ENCODE assay signal across 1 cellular context in the genomic region with DNA sequence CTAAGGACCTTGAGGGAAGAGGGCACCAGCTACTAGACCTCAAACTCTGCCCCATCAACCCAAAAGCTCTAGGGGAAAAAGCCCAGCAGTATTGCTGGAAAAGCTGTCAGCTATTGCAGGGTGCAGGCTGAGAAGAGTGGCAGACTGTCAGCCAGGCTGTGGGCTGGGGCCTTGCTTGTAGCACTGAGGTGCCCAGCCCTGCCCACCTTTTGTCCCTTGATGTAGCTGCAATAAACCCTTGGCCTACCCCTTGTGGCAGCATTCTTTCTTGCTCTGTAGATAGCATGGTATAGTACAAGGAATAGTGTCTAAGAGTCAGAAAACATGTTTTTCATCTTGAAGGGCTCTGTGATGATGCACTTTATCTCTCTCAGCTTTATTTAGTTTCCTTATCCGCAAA.
TF ChIP-seq lines count a peak whose summit lies in the region.

No MANE protein-coding gene starts in this region.

TF ChIP-seq in GM23338, 12 proteins besides CTCF, POLR2A, EP300 and RAD21 (continued from another document):
- TF ChIP-seq, protein P1, sequence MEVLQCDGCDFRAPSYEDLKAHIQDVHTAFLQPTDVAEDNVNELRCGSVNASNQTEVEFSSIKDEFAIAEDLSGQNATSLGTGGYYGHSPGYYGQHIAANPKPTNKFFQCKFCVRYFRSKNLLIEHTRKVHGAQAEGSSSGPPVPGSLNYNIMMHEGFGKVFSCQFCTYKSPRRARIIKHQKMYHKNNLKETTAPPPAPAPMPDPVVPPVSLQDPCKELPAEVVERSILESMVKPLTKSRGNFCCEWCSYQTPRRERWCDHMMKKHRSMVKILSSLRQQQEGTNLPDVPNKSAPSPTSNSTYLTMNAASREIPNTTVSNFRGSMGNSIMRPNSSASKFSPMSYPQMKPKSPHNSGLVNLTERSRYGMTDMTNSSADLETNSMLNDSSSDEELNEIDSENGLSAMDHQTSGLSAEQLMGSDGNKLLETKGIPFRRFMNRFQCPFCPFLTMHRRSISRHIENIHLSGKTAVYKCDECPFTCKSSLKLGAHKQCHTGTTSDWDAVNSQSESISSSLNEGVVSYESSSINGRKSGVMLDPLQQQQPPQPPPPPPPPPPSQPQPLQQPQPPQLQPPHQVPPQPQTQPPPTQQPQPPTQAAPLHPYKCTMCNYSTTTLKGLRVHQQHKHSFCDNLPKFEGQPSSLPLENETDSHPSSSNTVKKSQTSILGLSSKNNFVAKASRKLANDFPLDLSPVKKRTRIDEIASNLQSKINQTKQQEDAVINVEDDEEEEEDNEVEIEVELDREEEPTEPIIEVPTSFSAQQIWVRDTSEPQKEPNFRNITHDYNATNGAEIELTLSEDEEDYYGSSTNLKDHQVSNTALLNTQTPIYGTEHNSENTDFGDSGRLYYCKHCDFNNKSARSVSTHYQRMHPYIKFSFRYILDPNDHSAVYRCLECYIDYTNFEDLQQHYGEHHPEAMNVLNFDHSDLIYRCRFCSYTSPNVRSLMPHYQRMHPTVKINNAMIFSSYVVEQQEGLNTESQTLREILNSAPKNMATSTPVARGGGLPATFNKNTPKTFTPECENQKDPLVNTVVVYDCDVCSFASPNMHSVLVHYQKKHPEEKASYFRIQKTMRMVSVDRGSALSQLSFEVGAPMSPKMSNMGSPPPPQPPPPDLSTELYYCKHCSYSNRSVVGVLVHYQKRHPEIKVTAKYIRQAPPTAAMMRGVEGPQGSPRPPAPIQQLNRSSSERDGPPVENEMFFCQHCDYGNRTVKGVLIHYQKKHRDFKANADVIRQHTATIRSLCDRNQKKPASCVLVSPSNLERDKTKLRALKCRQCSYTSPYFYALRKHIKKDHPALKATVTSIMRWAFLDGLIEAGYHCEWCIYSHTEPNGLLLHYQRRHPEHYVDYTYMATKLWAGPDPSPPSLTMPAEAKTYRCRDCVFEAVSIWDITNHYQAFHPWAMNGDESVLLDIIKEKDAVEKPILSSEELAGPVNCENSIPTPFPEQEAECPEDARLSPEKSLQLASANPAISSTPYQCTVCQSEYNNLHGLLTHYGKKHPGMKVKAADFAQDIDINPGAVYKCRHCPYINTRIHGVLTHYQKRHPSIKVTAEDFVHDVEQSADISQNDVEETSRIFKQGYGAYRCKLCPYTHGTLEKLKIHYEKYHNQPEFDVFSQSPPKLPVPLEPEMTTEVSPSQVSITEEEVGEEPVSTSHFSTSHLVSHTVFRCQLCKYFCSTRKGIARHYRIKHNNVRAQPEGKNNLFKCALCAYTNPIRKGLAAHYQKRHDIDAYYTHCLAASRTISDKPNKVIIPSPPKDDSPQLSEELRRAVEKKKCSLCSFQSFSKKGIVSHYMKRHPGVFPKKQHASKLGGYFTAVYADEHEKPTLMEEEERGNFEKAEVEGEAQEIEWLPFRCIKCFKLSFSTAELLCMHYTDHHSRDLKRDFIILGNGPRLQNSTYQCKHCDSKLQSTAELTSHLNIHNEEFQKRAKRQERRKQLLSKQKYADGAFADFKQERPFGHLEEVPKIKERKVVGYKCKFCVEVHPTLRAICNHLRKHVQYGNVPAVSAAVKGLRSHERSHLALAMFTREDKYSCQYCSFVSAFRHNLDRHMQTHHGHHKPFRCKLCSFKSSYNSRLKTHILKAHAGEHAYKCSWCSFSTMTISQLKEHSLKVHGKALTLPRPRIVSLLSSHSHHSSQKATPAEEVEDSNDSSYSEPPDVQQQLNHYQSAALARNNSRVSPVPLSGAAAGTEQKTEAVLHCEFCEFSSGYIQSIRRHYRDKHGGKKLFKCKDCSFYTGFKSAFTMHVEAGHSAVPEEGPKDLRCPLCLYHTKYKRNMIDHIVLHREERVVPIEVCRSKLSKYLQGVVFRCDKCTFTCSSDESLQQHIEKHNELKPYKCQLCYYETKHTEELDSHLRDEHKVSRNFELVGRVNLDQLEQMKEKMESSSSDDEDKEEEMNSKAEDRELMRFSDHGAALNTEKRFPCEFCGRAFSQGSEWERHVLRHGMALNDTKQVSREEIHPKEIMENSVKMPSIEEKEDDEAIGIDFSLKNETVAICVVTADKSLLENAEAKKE (CRISPR knock-in tag; IDR thresholded peaks at IDR 0.05): no peak
- TF ChIP-seq EZH2 (IDR thresholded peaks at IDR 0.05; ENCODE audit: low read depth, unreplicated experiment) (no peak), NANOG (IDR thresholded peaks at IDR 0.05; ENCODE audit: borderline replicate concordance) (no peak), ZNF331 (CRISPR knock-in tag; IDR thresholded peaks at IDR 0.05; ENCODE audit: low read depth) (no peak), STAT1 (IDR thresholded peaks at IDR 0.05; ENCODE audit: unreplicated experiment) (no peak), ZNF114 (CRISPR knock-in tag; IDR thresholded peaks at IDR 0.05) (no peak), JUNB (IDR thresholded peaks at IDR 0.05; ENCODE audit: unreplicated experiment) (no peak)
- TF ChIP-seq, protein P2, sequence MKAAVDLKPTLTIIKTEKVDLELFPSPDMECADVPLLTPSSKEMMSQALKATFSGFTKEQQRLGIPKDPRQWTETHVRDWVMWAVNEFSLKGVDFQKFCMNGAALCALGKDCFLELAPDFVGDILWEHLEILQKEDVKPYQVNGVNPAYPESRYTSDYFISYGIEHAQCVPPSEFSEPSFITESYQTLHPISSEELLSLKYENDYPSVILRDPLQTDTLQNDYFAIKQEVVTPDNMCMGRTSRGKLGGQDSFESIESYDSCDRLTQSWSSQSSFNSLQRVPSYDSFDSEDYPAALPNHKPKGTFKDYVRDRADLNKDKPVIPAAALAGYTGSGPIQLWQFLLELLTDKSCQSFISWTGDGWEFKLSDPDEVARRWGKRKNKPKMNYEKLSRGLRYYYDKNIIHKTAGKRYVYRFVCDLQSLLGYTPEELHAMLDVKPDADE (IDR thresholded peaks at IDR 0.05): no peak
